In the genomic region with DNA sequence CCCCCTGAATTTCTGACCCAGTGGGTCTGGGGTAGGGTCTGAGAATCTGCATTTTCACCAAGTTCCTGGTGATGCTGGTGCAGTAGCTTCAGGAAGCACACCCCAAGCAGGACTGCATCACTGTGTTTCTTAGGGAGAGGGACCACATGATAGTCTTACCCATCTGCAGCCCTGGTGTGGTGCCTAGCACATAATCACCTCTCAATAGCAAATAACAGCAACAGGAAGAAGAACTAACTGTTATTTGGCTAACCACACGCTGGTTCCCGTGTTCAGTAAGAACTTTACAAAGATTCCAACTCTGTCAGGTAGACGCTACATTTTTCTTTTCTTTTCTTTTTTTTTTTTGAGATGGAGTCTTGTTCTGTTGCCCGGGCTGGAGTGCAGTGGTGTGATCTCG, we compare ENCODE assay signal across 1 cellular context.
TF ChIP-seq lines count a peak whose summit lies in the region.

No MANE protein-coding gene starts in this region.

TF ChIP-seq in H1, 55 proteins besides CTCF, POLR2A, EP300 and RAD21:
- TF ChIP-seq CHD1 (IDR thresholded peaks at IDR 0.05; ENCODE audit: low read depth, low read length) = no peak
- no peak for TF ChIP-seq CREB1 (IDR thresholded peaks at IDR 0.05)
- no peak for TF ChIP-seq PHF8 (conservative IDR thresholded peaks at IDR 0.05; ENCODE audit: low read depth, low read length)
- TF ChIP-seq SIRT6 (IDR thresholded peaks at IDR 0.05; ENCODE audit: low read length) = no peak
- no peak for TF ChIP-seq SIN3A (conservative IDR thresholded peaks at IDR 0.05 in 1 of 2, IDR thresholded peaks at IDR 0.05 in 1 of 2; ENCODE audit: low read depth in 1 of 2, low read length in 2 of 2)
- TF ChIP-seq RFX5 (IDR thresholded peaks at IDR 0.05; ENCODE audit: borderline replicate concordance, low read depth, low read length) = no peak
- TF ChIP-seq ASH2L (IDR thresholded peaks at IDR 0.05; ENCODE audit: low read length) = no peak
- no peak for TF ChIP-seq CEBPB (IDR thresholded peaks at IDR 0.05; ENCODE audit: low read depth, low read length)
- no peak for TF ChIP-seq POLR2AphosphoS5 (IDR thresholded peaks at IDR 0.05; ENCODE audit: low read depth, low read length)
- no peak for TF ChIP-seq TAF1 (IDR thresholded peaks at IDR 0.05; ENCODE audit: low read depth, low read length)
- TF ChIP-seq SP4 (IDR thresholded peaks at IDR 0.05; ENCODE audit: low read length) = no peak
- no peak for TF ChIP-seq JUND (IDR thresholded peaks at IDR 0.05; ENCODE audit: low read length)
- TF ChIP-seq YY1 (IDR thresholded peaks at IDR 0.05; ENCODE audit: low read depth, low read length) = no peak
- TF ChIP-seq SAP30 (IDR thresholded peaks at IDR 0.05; ENCODE audit: insufficient read depth, insufficient replicate concordance, low read length) = no peak
- no peak for TF ChIP-seq CTBP2 (IDR thresholded peaks at IDR 0.05; ENCODE audit: borderline replicate concordance, insufficient read depth, insufficient read length, low read length)
- TF ChIP-seq, protein P1, sequence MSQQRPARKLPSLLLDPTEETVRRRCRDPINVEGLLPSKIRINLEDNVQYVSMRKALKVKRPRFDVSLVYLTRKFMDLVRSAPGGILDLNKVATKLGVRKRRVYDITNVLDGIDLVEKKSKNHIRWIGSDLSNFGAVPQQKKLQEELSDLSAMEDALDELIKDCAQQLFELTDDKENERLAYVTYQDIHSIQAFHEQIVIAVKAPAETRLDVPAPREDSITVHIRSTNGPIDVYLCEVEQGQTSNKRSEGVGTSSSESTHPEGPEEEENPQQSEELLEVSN (IDR thresholded peaks at IDR 0.05) = no peak
- TF ChIP-seq, protein P2, sequence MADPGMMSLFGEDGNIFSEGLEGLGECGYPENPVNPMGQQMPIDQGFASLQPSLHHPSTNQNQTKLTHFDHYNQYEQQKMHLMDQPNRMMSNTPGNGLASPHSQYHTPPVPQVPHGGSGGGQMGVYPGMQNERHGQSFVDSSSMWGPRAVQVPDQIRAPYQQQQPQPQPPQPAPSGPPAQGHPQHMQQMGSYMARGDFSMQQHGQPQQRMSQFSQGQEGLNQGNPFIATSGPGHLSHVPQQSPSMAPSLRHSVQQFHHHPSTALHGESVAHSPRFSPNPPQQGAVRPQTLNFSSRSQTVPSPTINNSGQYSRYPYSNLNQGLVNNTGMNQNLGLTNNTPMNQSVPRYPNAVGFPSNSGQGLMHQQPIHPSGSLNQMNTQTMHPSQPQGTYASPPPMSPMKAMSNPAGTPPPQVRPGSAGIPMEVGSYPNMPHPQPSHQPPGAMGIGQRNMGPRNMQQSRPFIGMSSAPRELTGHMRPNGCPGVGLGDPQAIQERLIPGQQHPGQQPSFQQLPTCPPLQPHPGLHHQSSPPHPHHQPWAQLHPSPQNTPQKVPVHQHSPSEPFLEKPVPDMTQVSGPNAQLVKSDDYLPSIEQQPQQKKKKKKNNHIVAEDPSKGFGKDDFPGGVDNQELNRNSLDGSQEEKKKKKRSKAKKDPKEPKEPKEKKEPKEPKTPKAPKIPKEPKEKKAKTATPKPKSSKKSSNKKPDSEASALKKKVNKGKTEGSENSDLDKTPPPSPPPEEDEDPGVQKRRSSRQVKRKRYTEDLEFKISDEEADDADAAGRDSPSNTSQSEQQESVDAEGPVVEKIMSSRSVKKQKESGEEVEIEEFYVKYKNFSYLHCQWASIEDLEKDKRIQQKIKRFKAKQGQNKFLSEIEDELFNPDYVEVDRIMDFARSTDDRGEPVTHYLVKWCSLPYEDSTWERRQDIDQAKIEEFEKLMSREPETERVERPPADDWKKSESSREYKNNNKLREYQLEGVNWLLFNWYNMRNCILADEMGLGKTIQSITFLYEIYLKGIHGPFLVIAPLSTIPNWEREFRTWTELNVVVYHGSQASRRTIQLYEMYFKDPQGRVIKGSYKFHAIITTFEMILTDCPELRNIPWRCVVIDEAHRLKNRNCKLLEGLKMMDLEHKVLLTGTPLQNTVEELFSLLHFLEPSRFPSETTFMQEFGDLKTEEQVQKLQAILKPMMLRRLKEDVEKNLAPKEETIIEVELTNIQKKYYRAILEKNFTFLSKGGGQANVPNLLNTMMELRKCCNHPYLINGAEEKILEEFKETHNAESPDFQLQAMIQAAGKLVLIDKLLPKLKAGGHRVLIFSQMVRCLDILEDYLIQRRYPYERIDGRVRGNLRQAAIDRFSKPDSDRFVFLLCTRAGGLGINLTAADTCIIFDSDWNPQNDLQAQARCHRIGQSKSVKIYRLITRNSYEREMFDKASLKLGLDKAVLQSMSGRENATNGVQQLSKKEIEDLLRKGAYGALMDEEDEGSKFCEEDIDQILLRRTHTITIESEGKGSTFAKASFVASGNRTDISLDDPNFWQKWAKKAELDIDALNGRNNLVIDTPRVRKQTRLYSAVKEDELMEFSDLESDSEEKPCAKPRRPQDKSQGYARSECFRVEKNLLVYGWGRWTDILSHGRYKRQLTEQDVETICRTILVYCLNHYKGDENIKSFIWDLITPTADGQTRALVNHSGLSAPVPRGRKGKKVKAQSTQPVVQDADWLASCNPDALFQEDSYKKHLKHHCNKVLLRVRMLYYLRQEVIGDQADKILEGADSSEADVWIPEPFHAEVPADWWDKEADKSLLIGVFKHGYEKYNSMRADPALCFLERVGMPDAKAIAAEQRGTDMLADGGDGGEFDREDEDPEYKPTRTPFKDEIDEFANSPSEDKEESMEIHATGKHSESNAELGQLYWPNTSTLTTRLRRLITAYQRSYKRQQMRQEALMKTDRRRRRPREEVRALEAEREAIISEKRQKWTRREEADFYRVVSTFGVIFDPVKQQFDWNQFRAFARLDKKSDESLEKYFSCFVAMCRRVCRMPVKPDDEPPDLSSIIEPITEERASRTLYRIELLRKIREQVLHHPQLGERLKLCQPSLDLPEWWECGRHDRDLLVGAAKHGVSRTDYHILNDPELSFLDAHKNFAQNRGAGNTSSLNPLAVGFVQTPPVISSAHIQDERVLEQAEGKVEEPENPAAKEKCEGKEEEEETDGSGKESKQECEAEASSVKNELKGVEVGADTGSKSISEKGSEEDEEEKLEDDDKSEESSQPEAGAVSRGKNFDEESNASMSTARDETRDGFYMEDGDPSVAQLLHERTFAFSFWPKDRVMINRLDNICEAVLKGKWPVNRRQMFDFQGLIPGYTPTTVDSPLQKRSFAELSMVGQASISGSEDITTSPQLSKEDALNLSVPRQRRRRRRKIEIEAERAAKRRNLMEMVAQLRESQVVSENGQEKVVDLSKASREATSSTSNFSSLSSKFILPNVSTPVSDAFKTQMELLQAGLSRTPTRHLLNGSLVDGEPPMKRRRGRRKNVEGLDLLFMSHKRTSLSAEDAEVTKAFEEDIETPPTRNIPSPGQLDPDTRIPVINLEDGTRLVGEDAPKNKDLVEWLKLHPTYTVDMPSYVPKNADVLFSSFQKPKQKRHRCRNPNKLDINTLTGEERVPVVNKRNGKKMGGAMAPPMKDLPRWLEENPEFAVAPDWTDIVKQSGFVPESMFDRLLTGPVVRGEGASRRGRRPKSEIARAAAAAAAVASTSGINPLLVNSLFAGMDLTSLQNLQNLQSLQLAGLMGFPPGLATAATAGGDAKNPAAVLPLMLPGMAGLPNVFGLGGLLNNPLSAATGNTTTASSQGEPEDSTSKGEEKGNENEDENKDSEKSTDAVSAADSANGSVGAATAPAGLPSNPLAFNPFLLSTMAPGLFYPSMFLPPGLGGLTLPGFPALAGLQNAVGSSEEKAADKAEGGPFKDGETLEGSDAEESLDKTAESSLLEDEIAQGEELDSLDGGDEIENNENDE (IDR thresholded peaks at IDR 0.05; ENCODE audit: insufficient replicate concordance, low read length) = no peak
